26 cellular contexts compared by ENCODE assay signal in genomic region chr7:18192228-18192627, GRCh38.
"Had no signal": no experiment of that assay in that cellular context is flagged by ENCODE, and none has a peak within 500 bp of the region (broad histone marks: within the 10 kb centered on the region; RNA-seq: fewer than 3 reads in every experiment).

No MANE protein-coding gene starts in this region.

- H3K27me3 ChIP-seq: neural progenitor cell, neutrophil, stomach, testis, thyroid gland, transverse colon, upper lobe of left lung, vagina had no signal

- H3K4me1 ChIP-seq: left ventricle myocardium inferior, neural progenitor cell, stomach, testis, thyroid gland, transverse colon, upper lobe of left lung, vagina had no signal

- ATAC-seq: natural killer cell; right cardiac atrium; sciatic nerve; stimulated activated naive B cell treated with anti-CD40 and anti-IgM and Interleukin-4, amounts not matched to agents 10 μg/mL and 1 μg/mL and 100 μg/mL, for 72 hours; stimulated activated naive CD8-positive, alpha-beta T cell treated with anti-CD3 and anti-CD28 coated beads, Interleukin-15, Interleukin-2, amounts not matched to agents 100 U/mL and 50 U/mL, for 24 hours had no signal

- DNase-seq: islet precursor cell; left ventricle myocardium inferior; mesendoderm; naive B cell; natural killer cell; nephron progenitor cell; occipital lobe; retina; right cardiac atrium; stimulated activated CD4-positive, alpha-beta T cell treated with anti-CD3 and anti-CD28 coated beads, Interleukin-12 subunit alpha, Interleukin-12 subunit beta, amount 100 ng/mL, for 4 hours; stimulated activated CD4-positive, alpha-beta T cell treated with anti-CD3 and anti-CD28 coated beads, Interleukin-15, amount 100 ng/mL, for 24 hours; stimulated activated CD4-positive, alpha-beta T cell treated with anti-CD3 and anti-CD28 coated beads, Interleukin-2, amount 100 ng/mL, for 24 hours; stimulated activated CD4-positive, alpha-beta T cell treated with anti-CD3 and anti-CD28 coated beads, Interleukin-4, amount 100 ng/mL, for 1 hour; stimulated activated naive B cell treated with anti-CD40 and anti-IgM and Interleukin-4, amounts not matched to agents 10 μg/mL and 1 μg/mL and 100 μg/mL, for 72 hours; stimulated activated naive CD8-positive, alpha-beta T cell treated with anti-CD3 and anti-CD28 coated beads, Interleukin-15, Interleukin-2, amounts not matched to agents 100 U/mL and 50 U/mL, for 24 hours; stomach; testis; thyroid gland; transverse colon; upper lobe of left lung had no signal

- H3K36me3 ChIP-seq: left ventricle myocardium inferior, neural progenitor cell, neutrophil, stomach, thyroid gland, transverse colon, upper lobe of left lung, vagina had no signal

- H3K4me3 ChIP-seq: left ventricle myocardium inferior, lung, neural progenitor cell, skin epidermis, stomach, testis, thyroid gland, transverse colon, upper lobe of left lung, vagina had no signal

- H3K27ac ChIP-seq: left ventricle myocardium inferior, neural progenitor cell, neutrophil, skin epidermis, stomach, testis, thyroid gland, transverse colon, upper lobe of left lung, vagina had no signal

- H3K9me3 ChIP-seq: neutrophil, testis, thyroid gland, transverse colon, upper lobe of left lung, vagina had no signal
